ENCODE assay signal across 8 cellular contexts in genomic region chr3:149129326-149130123, GRCh38. TPM values are rescaled to one million over a fixed set of nuclear protein-coding genes. Genes with fewer than 3 reads are reported as not detected.
DNase-seq lines count a peak whose midpoint lies in the region; ATAC-seq and TF ChIP-seq lines count a peak whose summit lies in the region.

HPS3 (plus strand) TSS chr3:149129638; CDS start chr3:149129724, 86 bp downstream.

- intact Hi-C loops in CD8-positive, alpha-beta T cell (cut with DNase I, micrococcal nuclease), result loop anchor here (1.0 to 10.0 kb wide), 11 partner anchors 8 to 835 kb away; partner anchors contain the start of genes COMMD2 (in 2 of the 2), HLTF (in 2 of the 2), RNF13 (in 2 of the 2) and GYG1 (in 1 of the 2)
- intact Hi-C loops in activated CD4-positive, alpha-beta memory T cell treated with anti-CD3 and anti-CD28 coated beads for 36 hours (cut with micrococcal nuclease), result loop anchor here (1.0 to 10.0 kb wide), 6 partner anchors 23 to 265 kb away; partner anchors contain the start of genes CPA3, GYG1 and HLTF
- intact Hi-C loops in dorsolateral prefrontal cortex (cut with DNase I), result loop anchor here (1.0 to 10.0 kb wide), 3 partner anchors 43 to 175 kb away; partner anchors contain the start of gene HLTF (in 1 of the 2)
- intact Hi-C loops in lower leg skin (cut with DNase I; ENCODE audit: low total_unique reads), result no loop called here

- peak within 1 kb of the TSS; percentile 89 for H3K27ac Mint-ChIP-seq in CD8-positive, alpha-beta T cell
- peak within 1 kb of the TSS; percentile 79 for H3K27ac Mint-ChIP-seq in activated CD4-positive, alpha-beta memory T cell treated with anti-CD3 and anti-CD28 coated beads for 36 hours

- no peaks in the 10 kb centered on the region for H3K9me3 ChIP-seq in CD8-positive, alpha-beta T cell (ENCODE audit: low read length)

- peak; percentile 52 to 89 (median 75) for DNase-seq in CD8-positive, alpha-beta T cell
- DNase-seq in HL-60 (ENCODE audit: low read depth in 1 of 2, low spot score in 1 of 2) (peak; percentile 78 to 85), NCI-H82 treated with DMSO at 0.1 percent for 48 hours (lab: John Stamatoyannopoulos, UW; ENCODE audit: unreplicated experiment) (peak; percentile 83), dorsolateral prefrontal cortex (peak; percentile 89 to 94 (median 92)), lower leg skin (ENCODE audit: low spot score in 2 of 2) (peak; percentile 84 to 98)
- peak; percentile 89 for DNase-seq in activated CD4-positive, alpha-beta memory T cell treated with anti-CD3 and anti-CD28 coated beads for 36 hours
- DNase-seq in stimulated activated CD4-positive, alpha-beta T cell treated with anti-CD3 and anti-CD28 coated beads, Interleukin-4, amount 100 ng/mL, for 48 hours (ENCODE audit: low read depth in 2 of 2), result peak; percentile 70 to 79

- H3K27me3 ChIP-seq in CD8-positive, alpha-beta T cell (ENCODE audit: insufficient read depth, low read length), result no peaks in the 10 kb centered on the region
- no peaks in the 10 kb centered on the region for H3K27me3 ChIP-seq in HL-60 (ENCODE audit: insufficient read depth, poor library complexity, severe bottlenecking)
- H3K27me3 ChIP-seq in dorsolateral prefrontal cortex, result no peaks in the 10 kb centered on the region

- TF ChIP-seq POLR2A in lower leg skin (IDR thresholded peaks at IDR 0.05), result peak in 1 of 2 donors; percentile 65

- H3K27ac ChIP-seq in CD8-positive, alpha-beta T cell (ENCODE audit: low read depth, low read length), result peak within 1 kb of the TSS; percentile 72
- H3K27ac ChIP-seq in HL-60 (replicated peaks), result peak within 1 kb of the TSS; percentile 72
- H3K27ac ChIP-seq in dorsolateral prefrontal cortex, result peak within 1 kb of the TSS; percentile 20 to 95 (median 82)

- peaks cover 28% of the 10 kb centered on the region for H3K4me1 ChIP-seq in CD8-positive, alpha-beta T cell (ENCODE audit: insufficient read depth, low read length)

- H3K36me3 Mint-ChIP-seq in CD8-positive, alpha-beta T cell, result peaks cover 12% of the 10 kb centered on the region
- peaks cover 6% of the 10 kb centered on the region for H3K36me3 Mint-ChIP-seq in activated CD4-positive, alpha-beta memory T cell treated with anti-CD3 and anti-CD28 coated beads for 36 hours

- peak; percentile 80 for ATAC-seq in CD8-positive, alpha-beta T cell
- peak; percentile 90 for ATAC-seq in GM19463 (IDR thresholded peaks at IDR 0.05; ENCODE audit: unreplicated experiment)

- 0 to 1% methylated on average over 36 to 52 of the region's 78 CpGs for WGBS in lower leg skin, 2 donors

- H3K27me3 Mint-ChIP-seq in CD8-positive, alpha-beta T cell (ENCODE audit: low read depth), result peaks cover 2% of the 10 kb centered on the region
- peaks cover 4% of the 10 kb centered on the region for H3K27me3 Mint-ChIP-seq in activated CD4-positive, alpha-beta memory T cell treated with anti-CD3 and anti-CD28 coated beads for 36 hours

- peak within 1 kb of the TSS; percentile 96 for H3K4me3 Mint-ChIP-seq in CD8-positive, alpha-beta T cell
- peak within 1 kb of the TSS; percentile 97 for H3K4me3 Mint-ChIP-seq in activated CD4-positive, alpha-beta memory T cell treated with anti-CD3 and anti-CD28 coated beads for 36 hours

- POLR2A ChIA-PET in CD8-positive, alpha-beta T cell (lab: Charles Lee), result interaction anchor here (1.0 to 2.3 kb wide), 14 partner anchors 9 to 623 kb away, joined by 3 to 16 read pairs (median 4); partner anchors contain the start of genes COMMD2, GYG1 and HLTF
- POLR2A ChIA-PET in activated CD4-positive, alpha-beta memory T cell treated with anti-CD3 and anti-CD28 coated beads for 36 hours (lab: Charles Lee), result interaction anchor here (0.7 to 1.0 kb wide), 2 partner anchors 137 to 138 kb away, joined by 3 read pairs; partner anchors contain the start of gene GYG1

- no peaks in the 10 kb centered on the region for H3K36me3 ChIP-seq in CD8-positive, alpha-beta T cell (ENCODE audit: insufficient read depth, low read length)

- CTCF ChIA-PET in CD8-positive, alpha-beta T cell (lab: Charles Lee), result interaction anchor here (0.7 to 4.3 kb wide), 6 partner anchors 10 to 180 kb away, joined by 3 to 35 read pairs (median 6); no protein-coding TSS in a partner anchor
- CTCF ChIA-PET in activated CD4-positive, alpha-beta memory T cell treated with anti-CD3 and anti-CD28 coated beads for 36 hours (lab: Charles Lee), result interaction anchor here (0.7 to 4.9 kb wide), 12 partner anchors 10 to 679 kb away, joined by 3 to 28 read pairs (median 4); no protein-coding TSS in a partner anchor

- H3K4me3 ChIP-seq in CD8-positive, alpha-beta T cell (ENCODE audit: low read depth, low read length), result peak within 1 kb of the TSS; percentile 96
- H3K4me3 ChIP-seq in HL-60 (replicated peaks; ENCODE audit: insufficient read depth, low read length) (peak within 1 kb of the TSS; percentile 91), dorsolateral prefrontal cortex (peak within 1 kb of the TSS; percentile 63 to 99 (median 94)), lower leg skin (ENCODE audit: low read depth, poor library complexity, severe bottlenecking) (peak within 1 kb of the TSS; percentile 82)

- H3K4me1 Mint-ChIP-seq in CD8-positive, alpha-beta T cell (ENCODE audit: low read depth), result peaks cover 53% of the 10 kb centered on the region
- H3K4me1 Mint-ChIP-seq in activated CD4-positive, alpha-beta memory T cell treated with anti-CD3 and anti-CD28 coated beads for 36 hours (ENCODE audit: low read depth), result peaks cover 39% of the 10 kb centered on the region

- no peak for TF ChIP-seq CTCF in CD8-positive, alpha-beta T cell (IDR thresholded peaks at IDR 0.05)
- no peak for TF ChIP-seq CTCF in HL-60 (IDR thresholded peaks at IDR 0.05; ENCODE audit: insufficient read depth, low read length)
- peak in 45 of 56 donors; percentile 11 to 62 (median 41) for TF ChIP-seq CTCF in dorsolateral prefrontal cortex (IDR thresholded peaks at IDR 0.05 in 54 of 56, conservative IDR thresholded peaks at IDR 0.05 in 2 of 56; ENCODE audit: low read depth in 1 of 56, partially characterized antibody in 56 of 56)
- no peak for TF ChIP-seq CTCF in lower leg skin (IDR thresholded peaks at IDR 0.05)

- H3K9me3 Mint-ChIP-seq in CD8-positive, alpha-beta T cell, result no peaks in the 10 kb centered on the region
- no peaks in the 10 kb centered on the region for H3K9me3 Mint-ChIP-seq in activated CD4-positive, alpha-beta memory T cell treated with anti-CD3 and anti-CD28 coated beads for 36 hours

RNA-seq across cellular contexts. Expression of gene HPS3, which starts in this region (rescaled TPM):
- 1 to 10 TPM; 5.8 to 6.4 TPM for total RNA-seq in CD8-positive, alpha-beta T cell
- total RNA-seq in activated CD4-positive, alpha-beta memory T cell treated with anti-CD3 and anti-CD28 coated beads for 36 hours, result 10 to 100 TPM; 23.0 to 25.2 TPM
- total RNA-seq in dorsolateral prefrontal cortex (10 to 100 TPM; 12.3 to 28.4 (median 19.4) TPM), lower leg skin (10 to 100 TPM in 1 of 4 donors, 1 to 10 TPM in 3; 5.7 to 11.3 (median 8.2) TPM)

Comparison
In these comparisons a context has a peak if more than half of its experiments do, and no peak if none do; other contexts are left out.
1. Peak in every context shown above with its lines: DNase-seq, ATAC-seq, H3K4me3 ChIP-seq and H3K27ac ChIP-seq.
2. CTCF ChIP-seq: peak in dorsolateral prefrontal cortex (45 of 56); none in CD8-positive, alpha-beta T cell (single experiment), HL-60 (single experiment) and lower leg skin (0 of 3).